8 cellular contexts compared by ENCODE assay signal in the genomic region with DNA sequence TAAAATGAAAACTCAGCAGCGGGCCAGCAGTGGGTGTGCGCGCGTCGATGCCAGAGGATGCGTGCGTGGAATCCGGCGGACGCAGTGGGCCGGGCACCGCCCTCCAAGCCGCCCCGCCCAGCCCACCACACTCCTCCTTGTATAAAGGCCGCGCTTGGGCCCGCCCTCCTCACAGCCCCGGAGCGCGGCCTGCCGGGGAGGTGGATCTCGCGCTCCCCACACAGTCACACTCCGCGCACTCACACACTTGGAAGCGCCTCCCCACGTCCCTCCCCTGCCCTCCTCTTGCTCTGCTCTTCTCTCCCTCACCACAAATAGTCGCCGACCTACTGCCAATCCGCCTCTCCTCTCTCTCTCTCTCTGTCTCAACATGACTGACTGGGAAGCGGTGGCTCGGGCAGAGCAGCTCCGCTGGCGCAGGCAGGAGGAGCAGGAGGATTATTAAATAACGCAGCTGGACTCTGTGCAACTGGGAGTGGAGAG. TPM values are rescaled to one million over a fixed set of nuclear protein-coding genes. Genes with fewer than 3 reads are reported as not detected.
DNase-seq lines count a peak whose midpoint lies in the region; ATAC-seq and TF ChIP-seq lines count a peak whose summit lies in the region.

A gene (plus strand): TSS at position 172 of the 483 bp plus-strand sequence.

- H3K4me1 ChIP-seq in duodenal mucosa (ENCODE audit: control insufficient read depth in 1 of 2, insufficient read depth in 2 of 2, low read length in 2 of 2), result peaks cover 0 to 7% of the 10 kb centered on the region in 2 donors

- peak within 1 kb of the TSS; percentile 74 to 82 for H3K9ac ChIP-seq in duodenal mucosa (ENCODE audit: low read depth in 1 of 2, low read length in 2 of 2)

- peak; percentile 43 to 61 for DNase-seq in NCI-H1930 (lab: John Stamatoyannopoulos, UW)
- peak; percentile 15 for DNase-seq in activated CD4-positive, alpha-beta T cell treated with anti-CD3 and anti-CD28 coated beads for 1 hour
- peak; percentile 68 to 94 for DNase-seq in lower leg skin (ENCODE audit: low spot score in 2 of 2)
- DNase-seq in stimulated activated CD4-positive, alpha-beta T cell treated with anti-CD3 and anti-CD28 coated beads, Interleukin-4, amount 100 ng/mL, for 48 hours (ENCODE audit: low read depth in 2 of 2), result peak; percentile 22 to 23
- no peak for DNase-seq in DMS114 treated with DMSO at 0.1 percent for 48 hours (lab: John Stamatoyannopoulos, UW; ENCODE audit: unreplicated experiment)

- H3K4me3 ChIP-seq in duodenal mucosa (ENCODE audit: low read depth in 1 of 2, low read length in 2 of 2) (peak within 1 kb of the TSS; percentile 79 to 91), lower leg skin (ENCODE audit: low read depth, poor library complexity, severe bottlenecking) (peak within 1 kb of the TSS; percentile 56)

- no peaks in the 10 kb centered on the region for H3K9me3 ChIP-seq in duodenal mucosa (ENCODE audit: control insufficient read depth in 1 of 2, low read length in 2 of 2)

- no peak for TF ChIP-seq CTCF in lower leg skin (IDR thresholded peaks at IDR 0.05)

- ATAC-seq in GM18499 (IDR thresholded peaks at IDR 0.05; ENCODE audit: insufficient read depth, unreplicated experiment), result peak; percentile 40
- ATAC-seq in HG02678 (IDR thresholded peaks at IDR 0.05; ENCODE audit: unreplicated experiment), result peak; percentile 68

- peak within 1 kb of the TSS; percentile 89 for H3K27ac ChIP-seq in duodenal mucosa (ENCODE audit: low read depth, low read length)

- no peaks in the 10 kb centered on the region for H3K36me3 ChIP-seq in duodenal mucosa (ENCODE audit: control insufficient read depth in 1 of 2, insufficient read depth in 2 of 2, low read length in 2 of 2)

- H3K27me3 ChIP-seq in duodenal mucosa (ENCODE audit: control insufficient read depth in 1 of 2, insufficient read depth in 2 of 2, low read length in 2 of 2), result no peaks in the 10 kb centered on the region

- intact Hi-C loops in lower leg skin (cut with DNase I; ENCODE audit: low total_unique reads), result no loop called here

- 1% methylated on average over 26 to 33 of the region's 35 CpGs for WGBS in lower leg skin, 2 donors

- no peak for TF ChIP-seq POLR2A in lower leg skin (IDR thresholded peaks at IDR 0.05)

RNA-seq across cellular contexts. Expression of the gene that starts here (rescaled TPM):
- 10 to 100 TPM in 2 of 4 donors, 1 to 10 TPM in 2; 6.5 to 12.1 (median 9.9) TPM for total RNA-seq in lower leg skin
